ENCODE assay signal across 3 cellular contexts in genomic region chr13:112432734-112433133, GRCh38. TPM values are rescaled to one million over a fixed set of nuclear protein-coding genes. Genes with fewer than 3 reads are reported as not detected.
"Had no signal": no experiment of that assay in that cellular context is flagged by ENCODE, and none has a peak within 500 bp of the region (broad histone marks: within the 10 kb centered on the region; RNA-seq: fewer than 3 reads in every experiment).

No MANE protein-coding gene starts in this region.

RNA-seq across cellular contexts. Expression of gene SPACA7, which starts 56.6 kb away (rescaled TPM):
- total RNA-seq: LHCN-M2, M059J, MCF 10A had no signal
